ENCODE assay signal across 10 cellular contexts in genomic region chr1:160058087-160058486, GRCh38. TPM values are rescaled to one million over a fixed set of nuclear protein-coding genes. Genes with fewer than 3 reads are reported as not detected.
DNase-seq lines count a peak whose midpoint lies in the region; ATAC-seq, FAIRE-seq and TF ChIP-seq lines count a peak whose summit lies in the region.
"Had no signal": no experiment of that assay in that cellular context is flagged by ENCODE, and none has a peak within 500 bp of the region (broad histone marks: within the 10 kb centered on the region; RNA-seq: fewer than 3 reads in every experiment).

No MANE protein-coding gene starts in this region.

- no CpG with 5 or more reads among the region's 2 CpGs for WGBS in H9 (ENCODE audit: extremely low coverage, insufficient read length, low lambda C conversion rate)
- 5% methylated on average over 2 of the region's 2 CpGs for WGBS in K562 (ENCODE audit: insufficient coverage, low coverage, missing lambda C conversion rate)

- H3K9me3 Mint-ChIP-seq in H9: no peaks in the 10 kb centered on the region
- H3K9me3 Mint-ChIP-seq in osteocyte (ENCODE audit: unreplicated experiment): no peaks in the 10 kb centered on the region

- FAIRE-seq in K562 (lab: Jason Lieb, UNC): peak; percentile 61

- H3K4me3 ChIP-seq in K562: no peak overlapping the region
- no peak overlapping the region for H3K4me3 ChIP-seq in HAP-1
- H3K4me3 ChIP-seq: testis had no signal

- H3K4me1 ChIP-seq in H9 (ENCODE audit: insufficient read depth, low read length) (no peaks in the 10 kb centered on the region), K562 (replicated peaks in 1 of 2; ENCODE audit: control insufficient read depth in 2 of 2, insufficient read depth in 2 of 2, low read length in 2 of 2) (no peaks in the 10 kb centered on the region; a peak in 1 of 5 replicates), HAP-1 (no peaks in the 10 kb centered on the region)
- H3K4me1 ChIP-seq: testis had no signal

- H4K5ac ChIP-seq in H9 (ENCODE audit: insufficient read length, low read depth, low read length): no peak overlapping the region

- no peak for TF ChIP-seq POLR2A in K562 (conservative IDR thresholded peaks at IDR 0.05)

- intact Hi-C loops in K562 (cut with micrococcal nuclease): no loop called here

- no peak overlapping the region for H4K8ac ChIP-seq in H9 (replicated peaks; ENCODE audit: insufficient read length, low read depth, low read length)

- H2AFZ ChIP-seq in H9 (ENCODE audit: low read length) (no peak overlapping the region), K562 (ENCODE audit: low read depth, low read length) (no peak overlapping the region)

- DNase-seq in H9 (no peak), K562 (ENCODE audit: extremely low read depth in 1 of 4, low spot score in 3 of 4) (peak; percentile 22 to 32 (median 28)), osteocyte (ENCODE audit: extremely low spot score, unreplicated experiment) (no peak), NCI-H2171 treated with DMSO at 0.1 percent for 48 hours (lab: John Stamatoyannopoulos, UW) (no peak), HAP-1 (ENCODE audit: low spot score in 2 of 2) (no peak)
- DNase-seq: kidney glomerular epithelial cell, RPMI8226, testis had no signal

- H2BK5ac ChIP-seq in H9 (ENCODE audit: insufficient read length, low read length): no peak overlapping the region

- peak; percentile 61 for TF ChIP-seq CTCF in H9 (conservative IDR thresholded peaks at IDR 0.05)
- TF ChIP-seq CTCF in K562 (IDR thresholded peaks at IDR 0.05 in 2 of 3, conservative IDR thresholded peaks at IDR 0.05 in 1 of 3; ENCODE audit: insufficient read depth in 2 of 3, low read depth in 1 of 3, low read length in 3 of 3): peak; percentile 36 to 51 (median 49); a peak in 5 of 6 replicates
- peak; percentile 28 for TF ChIP-seq CTCF in osteocyte (IDR thresholded peaks at IDR 0.05)

- H3K79me2 ChIP-seq in H9 (ENCODE audit: insufficient read depth, low read length) (no peaks in the 10 kb centered on the region), K562 (ENCODE audit: control insufficient read depth, insufficient read depth, low read length) (no peaks in the 10 kb centered on the region)

- H3K14ac ChIP-seq in H9 (ENCODE audit: insufficient read depth, low read length): no peak overlapping the region

- no peak overlapping the region for H3K27ac Mint-ChIP-seq in H9
- H3K27ac Mint-ChIP-seq in osteocyte (ENCODE audit: unreplicated experiment): no peak overlapping the region

- no peak overlapping the region for H2BK15ac ChIP-seq in H9 (ENCODE audit: low read depth, low read length)

- no peak overlapping the region for H3K56ac ChIP-seq in H9 (ENCODE audit: insufficient read length, low read depth, low read length)

- H3K4ac ChIP-seq in H9 (ENCODE audit: low read depth, low read length): no peak overlapping the region

- H2BK20ac ChIP-seq in H9 (ENCODE audit: low read depth, low read length, poor library complexity, severe bottlenecking): no peak overlapping the region

- in situ Hi-C loops in K562 (cut with MboI) (no loop called here), HAP-1 (cut with MboI; ENCODE audit: low sequenced_read_pairs) (no loop called here)

- H4K20me1 ChIP-seq in H9 (ENCODE audit: control insufficient read depth, insufficient read depth, insufficient read length): no peaks in the 10 kb centered on the region
- peaks cover 3% of the 10 kb centered on the region; the same call in 1 of the 2 replicates for H4K20me1 ChIP-seq in K562 (replicated peaks; ENCODE audit: control insufficient read depth, insufficient read depth, low read length)

- H3K27me3 Mint-ChIP-seq in H9 (ENCODE audit: low read depth) (peaks cover 42% of the 10 kb centered on the region), osteocyte (ENCODE audit: unreplicated experiment) (peaks cover 76% of the 10 kb centered on the region)

- H2BK120ac ChIP-seq in H9 (ENCODE audit: low read depth, low read length, poor library complexity, severe bottlenecking): no peak overlapping the region

- no peaks in the 10 kb centered on the region for H3K79me1 ChIP-seq in H9 (ENCODE audit: insufficient read depth, low read depth, low read length, poor library complexity, severe bottlenecking)

- no peak overlapping the region for H3T11ph ChIP-seq in H9 (ENCODE audit: low read length)

- H3K4me2 ChIP-seq in H9 (ENCODE audit: insufficient read depth, insufficient read length, low read length) (no peak overlapping the region), K562 (ENCODE audit: insufficient read depth, low read length) (no peak overlapping the region)

- H3K9me3 ChIP-seq in H9 (ENCODE audit: control insufficient read depth, low read depth, low read length) (no peaks in the 10 kb centered on the region), K562 (replicated peaks; ENCODE audit: control insufficient read depth, insufficient read depth, low read depth, low read length) (no peaks in the 10 kb centered on the region), HAP-1 (no peaks in the 10 kb centered on the region)
- H3K9me3 ChIP-seq: testis had no signal

- no peak overlapping the region for H4K91ac ChIP-seq in H9 (ENCODE audit: insufficient read length, low read depth, low read length)

- no peaks in the 10 kb centered on the region for H3K23me2 ChIP-seq in H9 (ENCODE audit: insufficient read length, low read depth, low read length, poor library complexity, severe bottlenecking)

- no TSS peak for BruUV-seq in K562 (replicated peaks; lab: Mats Ljungman, UMichigan)

- ATAC-seq in K562: peak; percentile 74

- H3K27me3 ChIP-seq in H9 (ENCODE audit: insufficient read depth, low read length): no peaks in the 10 kb centered on the region
- peaks cover 22 to 59% of the 10 kb centered on the region in 2 experiments for H3K27me3 ChIP-seq in K562 (ENCODE audit: control insufficient read depth in 2 of 2, insufficient read depth in 2 of 2, low read length in 2 of 2)
- H3K27me3 ChIP-seq in HAP-1 (ENCODE audit: low read depth): peaks cover 9% of the 10 kb centered on the region
- H3K27me3 ChIP-seq: testis had no signal

- H3K9ac ChIP-seq in H9 (ENCODE audit: extremely low read depth, insufficient read length, low read length) (no peak overlapping the region), K562 (ENCODE audit: insufficient read depth in 1 of 2, low read depth in 2 of 2, low read length in 2 of 2) (no peak overlapping the region)

- H3K36me3 Mint-ChIP-seq in H9 (ENCODE audit: insufficient read depth in 1 of 3, low read depth in 3 of 3): no peaks in the 10 kb centered on the region
- no peaks in the 10 kb centered on the region for H3K36me3 Mint-ChIP-seq in osteocyte (ENCODE audit: unreplicated experiment)

- no peak overlapping the region for H3K18ac ChIP-seq in H9 (ENCODE audit: insufficient read length, low read depth, low read length)

- H2AK5ac ChIP-seq in H9 (ENCODE audit: insufficient read length, low read length): no peak overlapping the region

- peak in 1 of 2 experiments; percentile 45; a peak in 2 of 4 replicates for TF ChIP-seq RAD21 in K562 (CRISPR knock-in tag; conservative IDR thresholded peaks at IDR 0.05 in 1 of 2, IDR thresholded peaks at IDR 0.05 in 1 of 2)

- CTCF ChIA-PET in K562 (lab: Yijun Ruan, JAX; ENCODE audit: low intra/inter-chr PET ratio): interaction anchor here (0.8 kb wide), 1 partner anchor 21 kb away, joined by 3 read pairs; no protein-coding TSS in a partner anchor

- H3K4me1 Mint-ChIP-seq in H9 (peaks cover 21 to 27% of the 10 kb centered on the region in 2 experiments), osteocyte (ENCODE audit: unreplicated experiment) (no peaks in the 10 kb centered on the region)

- H3K27ac ChIP-seq in H9 (ENCODE audit: insufficient read length, low read depth, low read length): no peak overlapping the region
- no peak overlapping the region for H3K27ac ChIP-seq in K562 (ENCODE audit: extremely low read depth, low read depth, low read length)
- H3K27ac ChIP-seq: testis had no signal

- POLR2A ChIA-PET in K562 (lab: Yijun Ruan, JAX): interaction anchor here (0.5 to 1.2 kb wide), 4 partner anchors 12 to 929 kb away, joined by 3 to 5 read pairs (median 4); partner anchors contain the start of gene KCNJ9

- no peak overlapping the region for H3K23ac ChIP-seq in H9 (ENCODE audit: insufficient read length, low read depth, low read length)

- H2BK12ac ChIP-seq in H9 (ENCODE audit: insufficient read length, low read depth, low read length): no peak overlapping the region

- no peak for TF ChIP-seq EP300 in K562 (IDR thresholded peaks at IDR 0.05; ENCODE audit: low read length)

- H3K4me3 Mint-ChIP-seq in H9 (no peak overlapping the region), osteocyte (ENCODE audit: unreplicated experiment) (no peak overlapping the region)

- no peaks in the 10 kb centered on the region for H3K36me3 ChIP-seq in K562 (ENCODE audit: control insufficient read depth, insufficient read depth, low read length)
- H3K36me3 ChIP-seq in HAP-1 (replicated peaks): no peaks in the 10 kb centered on the region

- peaks cover 2% of the 10 kb centered on the region for H3K9me1 ChIP-seq in K562 (ENCODE audit: control insufficient read depth, insufficient read depth, low read length)

RNA-seq across cellular contexts. Expression of gene KCNJ10, which starts 11.9 kb away (rescaled TPM):
- total RNA-seq in H9 (2021) (0.42 and 0.44 TPM in 2 replicates), K562 (2014; rRNA removed) (not detected in 2 replicates), K562 (2014; rRNA removed; fragmentation: Illumina TruSeq; extraction: Trizol) (not detected in 2 replicates), K562 (2015; rRNA removed; fragmentation: Illumina TruSeq; extraction: Trizol) (not detected in 2 replicates), K562 (2021) (not detected in 2 replicates), osteocyte (not detected in 2 replicates)
- total RNA-seq in K562 (2011; cell fraction: chromatin; rRNA removed; ENCODE audit: low replicate concordance): not detected in 2 replicates
- not detected in 2 replicates for total RNA-seq in K562 (2011; cell fraction: nucleolus; rRNA removed)
- not detected in 2 replicates for total RNA-seq in K562 (2011; cell fraction: nucleoplasm; rRNA removed)
- polyA plus RNA-seq in K562 (2011; rRNA removed) (not detected in 2 replicates), K562 (2014; fragmentation: Illumina TruSeq; extraction: Trizol) (not detected in 2 replicates), K562 (2014; fragmentation: Nextera tagmentation; extraction: Ambion mirVana) (under 1 TPM; 0.06 to 0.11 TPM), K562 (2014; rRNA removed) (not detected in 2 replicates)
- polyA plus RNA-seq in K562 (2011; cell fraction: cytosol; rRNA removed): not detected in 2 replicates
- polyA plus RNA-seq in K562 (2011; cell fraction: nucleus; rRNA removed): 0.10 TPM in 1 of 2 replicates, not detected in the other
- 0.07 and 0.11 TPM in 2 replicates for polyA plus RNA-seq in K562 (2012)
- polyA minus RNA-seq in K562 (2011; rRNA and poly(A)+ RNA removed): not detected in 2 replicates
- not detected in 2 replicates for polyA minus RNA-seq in K562 (2011; cell fraction: cytosol; rRNA and poly(A)+ RNA removed)
- polyA minus RNA-seq in K562 (2011; cell fraction: nucleus; rRNA and poly(A)+ RNA removed): not detected in 2 replicates
- total RNA-seq: dermis microvascular lymphatic vessel endothelial cell, M059J had no signal

RNA-seq across cellular contexts. Expression of gene KCNJ9, which starts 23.3 kb away (rescaled TPM):
- total RNA-seq in H9 (2021): 0.09 TPM in 2 replicates
- not detected in 2 replicates for total RNA-seq in K562 (2011; cell fraction: chromatin; rRNA removed; ENCODE audit: low replicate concordance)
- not detected in 2 replicates for total RNA-seq in K562 (2011; cell fraction: nucleolus; rRNA removed)
- total RNA-seq in K562 (2011; cell fraction: nucleoplasm; rRNA removed): not detected in 2 replicates
- not detected in 2 replicates for total RNA-seq in K562 (2014; rRNA removed)
- total RNA-seq in K562 (2014; rRNA removed; fragmentation: Illumina TruSeq; extraction: Trizol): not detected in 2 replicates
- total RNA-seq in K562 (2015; rRNA removed; fragmentation: Illumina TruSeq; extraction: Trizol): not detected in 2 replicates
- total RNA-seq in K562 (2021): not detected in 2 replicates
- polyA plus RNA-seq in K562 (2011; rRNA removed): not detected in 2 replicates
- polyA plus RNA-seq in K562 (2011; cell fraction: cytosol; rRNA removed): not detected in 2 replicates
- polyA plus RNA-seq in K562 (2011; cell fraction: nucleus; rRNA removed): not detected in 2 replicates
- polyA plus RNA-seq in K562 (2012): not detected in 2 replicates
- not detected in 2 replicates for polyA plus RNA-seq in K562 (2014; fragmentation: Illumina TruSeq; extraction: Trizol)
- polyA plus RNA-seq in K562 (2014; fragmentation: Nextera tagmentation; extraction: Ambion mirVana): not detected
- not detected in 2 replicates for polyA plus RNA-seq in K562 (2014; rRNA removed)
- not detected in 2 replicates for polyA minus RNA-seq in K562 (2011; rRNA and poly(A)+ RNA removed)
- not detected in 2 replicates for polyA minus RNA-seq in K562 (2011; cell fraction: cytosol; rRNA and poly(A)+ RNA removed)
- not detected in 2 replicates for polyA minus RNA-seq in K562 (2011; cell fraction: nucleus; rRNA and poly(A)+ RNA removed)
- total RNA-seq in osteocyte: not detected in 2 replicates
- total RNA-seq: dermis microvascular lymphatic vessel endothelial cell, M059J had no signal

RNA-seq across cellular contexts. Expression of gene PIGM, which starts 26.3 kb away (rescaled TPM):
- total RNA-seq in H9 (2021): 5.9 and 6.2 TPM in 2 replicates
- total RNA-seq in K562 (2011; cell fraction: chromatin; rRNA removed; ENCODE audit: low replicate concordance): 6.0 and 9.3 TPM in 2 replicates
- total RNA-seq in K562 (2011; cell fraction: nucleolus; rRNA removed): 5.7 and 6.2 TPM in 2 replicates
- 10.0 and 15.0 TPM in 2 replicates for total RNA-seq in K562 (2011; cell fraction: nucleoplasm; rRNA removed)
- 2.6 and 3.8 TPM in 2 replicates for total RNA-seq in K562 (2014; rRNA removed)
- 5.0 and 5.1 TPM in 2 replicates for total RNA-seq in K562 (2014; rRNA removed; fragmentation: Illumina TruSeq; extraction: Trizol)
- total RNA-seq in K562 (2015; rRNA removed; fragmentation: Illumina TruSeq; extraction: Trizol): 4.2 and 4.7 TPM in 2 replicates
- total RNA-seq in K562 (2021): 4.0 and 4.3 TPM in 2 replicates
- 4.7 and 5.1 TPM in 2 replicates for polyA plus RNA-seq in K562 (2011; rRNA removed)
- polyA plus RNA-seq in K562 (2011; cell fraction: cytosol; rRNA removed): 3.9 and 4.9 TPM in 2 replicates
- polyA plus RNA-seq in K562 (2011; cell fraction: nucleus; rRNA removed): 4.5 and 5.2 TPM in 2 replicates
- 4.4 and 5.1 TPM in 2 replicates for polyA plus RNA-seq in K562 (2012)
- polyA plus RNA-seq in K562 (2014; fragmentation: Illumina TruSeq; extraction: Trizol): 5.4 and 6.7 TPM in 2 replicates
- polyA plus RNA-seq in K562 (2014; fragmentation: Nextera tagmentation; extraction: Ambion mirVana): 1 to 10 TPM; 3.0 to 3.4 TPM
- polyA plus RNA-seq in K562 (2014; rRNA removed): 4.0 and 4.8 TPM in 2 replicates
- polyA minus RNA-seq in K562 (2011; rRNA and poly(A)+ RNA removed): 3.0 and 3.3 TPM in 2 replicates
- polyA minus RNA-seq in K562 (2011; cell fraction: cytosol; rRNA and poly(A)+ RNA removed): 1.4 and 1.9 TPM in 2 replicates
- 2.4 and 4.1 TPM in 2 replicates for polyA minus RNA-seq in K562 (2011; cell fraction: nucleus; rRNA and poly(A)+ RNA removed)
- total RNA-seq in osteocyte: 7.6 and 7.7 TPM in 2 replicates

RNA-seq across cellular contexts. Expression of gene IGSF8, which starts 40.3 kb away (rescaled TPM):
- total RNA-seq in H9 (2021) (56.2 and 57.4 TPM in 2 replicates), K562 (2014; rRNA removed) (7.3 and 8.6 TPM in 2 replicates), K562 (2014; rRNA removed; fragmentation: Illumina TruSeq; extraction: Trizol) (0.93 and 1.4 TPM in 2 replicates), K562 (2015; rRNA removed; fragmentation: Illumina TruSeq; extraction: Trizol) (3.2 and 3.9 TPM in 2 replicates), K562 (2021) (11.7 and 12.5 TPM in 2 replicates), osteocyte (24.0 and 26.6 TPM in 2 replicates)
- 8.1 and 30.2 TPM in 2 replicates for total RNA-seq in K562 (2011; cell fraction: chromatin; rRNA removed; ENCODE audit: low replicate concordance)
- total RNA-seq in K562 (2011; cell fraction: nucleolus; rRNA removed): 35.5 and 43.4 TPM in 2 replicates
- 16.0 and 20.1 TPM in 2 replicates for total RNA-seq in K562 (2011; cell fraction: nucleoplasm; rRNA removed)
- polyA plus RNA-seq in K562 (2011; rRNA removed) (3.9 and 10.0 TPM in 2 replicates), K562 (2014; fragmentation: Illumina TruSeq; extraction: Trizol) (3.1 and 5.9 TPM in 2 replicates), K562 (2014; fragmentation: Nextera tagmentation; extraction: Ambion mirVana) (under 1 TPM; 0.32 to 0.35 TPM), K562 (2014; rRNA removed) (7.1 and 7.6 TPM in 2 replicates)
- 8.4 and 14.8 TPM in 2 replicates for polyA plus RNA-seq in K562 (2011; cell fraction: cytosol; rRNA removed)
- polyA plus RNA-seq in K562 (2011; cell fraction: nucleus; rRNA removed): 22.5 and 32.3 TPM in 2 replicates
- polyA plus RNA-seq in K562 (2012): 10.3 and 16.7 TPM in 2 replicates
- polyA minus RNA-seq in K562 (2011; rRNA and poly(A)+ RNA removed): 1.6 and 3.2 TPM in 2 replicates
- polyA minus RNA-seq in K562 (2011; cell fraction: cytosol; rRNA and poly(A)+ RNA removed): 4.3 and 9.0 TPM in 2 replicates
- polyA minus RNA-seq in K562 (2011; cell fraction: nucleus; rRNA and poly(A)+ RNA removed): 5.4 and 6.7 TPM in 2 replicates

RNA-seq across cellular contexts. Expression of gene ATP1A2, which starts 57.5 kb away (rescaled TPM):
- 3.0 and 4.6 TPM in 2 replicates for total RNA-seq in H9 (2021)
- total RNA-seq in K562 (2011; cell fraction: chromatin; rRNA removed; ENCODE audit: low replicate concordance): 0.21 and 1.2 TPM in 2 replicates
- 0.50 TPM in 1 of 2 replicates, not detected in the other for total RNA-seq in K562 (2011; cell fraction: nucleolus; rRNA removed)
- total RNA-seq in K562 (2011; cell fraction: nucleoplasm; rRNA removed): 0.44 and 0.76 TPM in 2 replicates
- not detected in 2 replicates for total RNA-seq in K562 (2014; rRNA removed)
- total RNA-seq in K562 (2014; rRNA removed; fragmentation: Illumina TruSeq; extraction: Trizol): not detected in 2 replicates
- total RNA-seq in K562 (2015; rRNA removed; fragmentation: Illumina TruSeq; extraction: Trizol): not detected in 2 replicates
- total RNA-seq in K562 (2021): 0.04 and 0.09 TPM in 2 replicates
- polyA plus RNA-seq in K562 (2011; rRNA removed): 0.11 and 0.14 TPM in 2 replicates
- 0.06 and 0.44 TPM in 2 replicates for polyA plus RNA-seq in K562 (2011; cell fraction: cytosol; rRNA removed)
- polyA plus RNA-seq in K562 (2011; cell fraction: nucleus; rRNA removed): 0.43 and 0.55 TPM in 2 replicates
- polyA plus RNA-seq in K562 (2012): 0.18 and 0.23 TPM in 2 replicates
- 0.04 TPM in 1 of 2 replicates, not detected in the other for polyA plus RNA-seq in K562 (2014; fragmentation: Illumina TruSeq; extraction: Trizol)
- polyA plus RNA-seq in K562 (2014; fragmentation: Nextera tagmentation; extraction: Ambion mirVana): not detected
- not detected in 2 replicates for polyA plus RNA-seq in K562 (2014; rRNA removed)
- polyA minus RNA-seq in K562 (2011; rRNA and poly(A)+ RNA removed): 0.06 and 0.07 TPM in 2 replicates
- not detected in 2 replicates for polyA minus RNA-seq in K562 (2011; cell fraction: cytosol; rRNA and poly(A)+ RNA removed)
- 0.13 and 0.22 TPM in 2 replicates for polyA minus RNA-seq in K562 (2011; cell fraction: nucleus; rRNA and poly(A)+ RNA removed)
- total RNA-seq in osteocyte: 8.2 and 8.5 TPM in 2 replicates
- total RNA-seq: dermis microvascular lymphatic vessel endothelial cell, M059J had no signal

Comparison
In these comparisons a context has a peak if more than half of its experiments do, and no peak if none do; other contexts are left out.
1. DNase-seq: peak in K562 (4 of 4); none in H9 (single experiment), osteocyte (single experiment), NCI-H2171 treated with DMSO at 0.1 percent for 48 hours (single experiment) and HAP-1 (0 of 2).
2. Peak in every context shown above with its lines, with median percentiles within 50 percentile points of each other: CTCF ChIP-seq.